Comparison of ENCODE assay signal across 19 cellular contexts in the genomic region with DNA sequence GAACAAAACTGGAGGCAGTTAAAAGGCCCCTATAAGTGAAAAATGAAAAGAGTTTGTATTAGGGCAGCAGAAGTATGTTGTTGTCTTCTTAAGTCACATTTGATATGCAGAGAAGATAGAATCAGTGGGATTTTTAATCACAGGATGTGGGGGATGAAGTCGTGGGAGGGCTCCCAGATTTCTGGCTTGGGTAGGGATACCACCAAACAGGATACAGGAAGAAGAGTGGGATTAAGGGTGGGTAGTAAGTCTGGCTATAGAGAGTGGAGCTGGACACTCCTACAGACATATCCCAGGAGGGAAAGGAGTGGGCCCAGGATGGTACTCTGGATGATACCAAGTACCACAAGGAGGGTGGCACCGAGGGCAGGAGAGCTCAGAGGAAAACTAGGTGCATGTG.
A peak's percentile ranks its signal among the peaks of the same experiment; 100 is the strongest.
DNase-seq lines count a peak whose midpoint lies in the region; ATAC-seq and TF ChIP-seq lines count a peak whose summit lies in the region.
"Had no signal": no experiment of that assay in that cellular context is flagged by ENCODE, and none has a peak within 500 bp of the region (broad histone marks: within the 10 kb centered on the region; RNA-seq: fewer than 3 reads in every experiment).

No MANE protein-coding gene starts in this region.

- H3K9me3 Mint-ChIP-seq in progenitor cell of endocrine pancreas (ENCODE audit: low read depth), result no peaks in the 10 kb centered on the region
- H3K9me3 Mint-ChIP-seq: activated naive CD4-positive, alpha-beta T cell treated with anti-CD3 and anti-CD28 coated beads, Interleukin-2, amount 50 U/mL, for 24 hours; stimulated activated effector memory CD8-positive, alpha-beta T cell treated with anti-CD3 and anti-CD28 coated beads, Interleukin-12 subunit alpha, Interleukin-12 subunit beta, amount 100 ng/mL, for 72 hours had no signal

- DNase-seq in RWPE2 (ENCODE audit: low spot score) (no peak), left lung (no peak), progenitor cell of endocrine pancreas (ENCODE audit: low spot score, unreplicated experiment) (no peak), NCI-H510A treated with DMSO at 0.1 percent for 48 hours (lab: John Stamatoyannopoulos, UW) (no peak), foreskin fibroblast (no peak)
- DNase-seq in activated CD8-positive, alpha-beta memory T cell treated with anti-CD3 and anti-CD28 coated beads for 24 hours, result no peak
- DNase-seq: activated CD4-positive, alpha-beta T cell treated with anti-CD3 and anti-CD28 coated beads for 1 hour; cerebellar nuclear complex; HFFc6; NCI-H1694; NCI-H748 treated with DMSO at 0.1 percent for 48 hours; Right ventricle myocardium superior; SW 1271; thyroid gland had no signal

- H3K4me3 ChIP-seq in RWPE2 (ENCODE audit: severe bottlenecking) (no peak overlapping the region), left lung (no peak overlapping the region), foreskin fibroblast (ENCODE audit: low read depth in 1 of 2, low read length in 2 of 2) (no peak overlapping the region)
- H3K4me3 ChIP-seq: ascending aorta, thyroid gland had no signal

- H3K4me3 Mint-ChIP-seq in progenitor cell of endocrine pancreas (ENCODE audit: low read depth), result peak overlapping the region; percentile 3
- H3K4me3 Mint-ChIP-seq: activated naive CD4-positive, alpha-beta T cell treated with anti-CD3 and anti-CD28 coated beads, Interleukin-2, amount 50 U/mL, for 24 hours; HFFc6; stimulated activated effector memory CD8-positive, alpha-beta T cell treated with anti-CD3 and anti-CD28 coated beads, Interleukin-12 subunit alpha, Interleukin-12 subunit beta, amount 100 ng/mL, for 72 hours had no signal

- H3K4me1 ChIP-seq in RWPE2 (ENCODE audit: insufficient read depth, poor library complexity, severe bottlenecking) (peaks cover 30% of the 10 kb centered on the region), left lung (no peaks in the 10 kb centered on the region)

- H3K27ac ChIP-seq in RWPE2 (ENCODE audit: poor library complexity, severe bottlenecking) (peak overlapping the region; percentile 73), left lung (peak overlapping the region; percentile 45 to 47)
- H3K27ac ChIP-seq: ascending aorta had no signal

- no peak for ATAC-seq in RWPE2 (ENCODE audit: low read depth)
- no peak for ATAC-seq in left lung
- ATAC-seq in GM21390 (IDR thresholded peaks at IDR 0.05; ENCODE audit: unreplicated experiment), result no peak
- ATAC-seq: sciatic nerve; stimulated activated effector memory CD8-positive, alpha-beta T cell treated with anti-CD3 and anti-CD28 coated beads, Interleukin-12 subunit alpha, Interleukin-12 subunit beta, amount 100 ng/mL, for 72 hours had no signal

- H3K27me3 Mint-ChIP-seq in progenitor cell of endocrine pancreas, result peaks cover 43% of the 10 kb centered on the region

- peak overlapping the region; percentile 99 for H3K27ac Mint-ChIP-seq in progenitor cell of endocrine pancreas
- H3K27ac Mint-ChIP-seq: activated naive CD4-positive, alpha-beta T cell treated with anti-CD3 and anti-CD28 coated beads, Interleukin-2, amount 50 U/mL, for 24 hours; HFFc6; stimulated activated effector memory CD8-positive, alpha-beta T cell treated with anti-CD3 and anti-CD28 coated beads, Interleukin-12 subunit alpha, Interleukin-12 subunit beta, amount 100 ng/mL, for 72 hours had no signal

- no peaks in the 10 kb centered on the region for H3K36me3 Mint-ChIP-seq in progenitor cell of endocrine pancreas (ENCODE audit: insufficient read depth)
- H3K36me3 Mint-ChIP-seq: activated naive CD4-positive, alpha-beta T cell treated with anti-CD3 and anti-CD28 coated beads, Interleukin-2, amount 50 U/mL, for 24 hours; stimulated activated effector memory CD8-positive, alpha-beta T cell treated with anti-CD3 and anti-CD28 coated beads, Interleukin-12 subunit alpha, Interleukin-12 subunit beta, amount 100 ng/mL, for 72 hours had no signal

- TF ChIP-seq CTCF in RWPE2 (IDR thresholded peaks at IDR 0.05; ENCODE audit: poor library complexity, severe bottlenecking), result no peak
- TF ChIP-seq CTCF in left lung (IDR thresholded peaks at IDR 0.05), result no peak
- no peak for TF ChIP-seq CTCF in progenitor cell of endocrine pancreas (IDR thresholded peaks at IDR 0.05; ENCODE audit: unreplicated experiment)
- no peak for TF ChIP-seq CTCF in foreskin fibroblast (IDR thresholded peaks at IDR 0.05; ENCODE audit: low read depth, low read length)

- peaks cover 40% of the 10 kb centered on the region for H3K4me1 Mint-ChIP-seq in progenitor cell of endocrine pancreas (ENCODE audit: low read depth)
- H3K4me1 Mint-ChIP-seq: activated naive CD4-positive, alpha-beta T cell treated with anti-CD3 and anti-CD28 coated beads, Interleukin-2, amount 50 U/mL, for 24 hours; stimulated activated effector memory CD8-positive, alpha-beta T cell treated with anti-CD3 and anti-CD28 coated beads, Interleukin-12 subunit alpha, Interleukin-12 subunit beta, amount 100 ng/mL, for 72 hours had no signal

- H3K9me3 ChIP-seq in RWPE2 (ENCODE audit: severe bottlenecking) (no peaks in the 10 kb centered on the region), left lung (no peaks in the 10 kb centered on the region)
- H3K9me3 ChIP-seq: ascending aorta, thyroid gland had no signal

- H3K27me3 ChIP-seq in RWPE2 (ENCODE audit: insufficient read depth, poor library complexity, severe bottlenecking) (no peaks in the 10 kb centered on the region), left lung (no peaks in the 10 kb centered on the region)
- H3K27me3 ChIP-seq: ascending aorta, thyroid gland had no signal

- H3K36me3 ChIP-seq in RWPE2 (ENCODE audit: low read depth), result no peaks in the 10 kb centered on the region
- H3K36me3 ChIP-seq in left lung, result no peaks in the 10 kb centered on the region
- H3K36me3 ChIP-seq: ascending aorta, thyroid gland had no signal

- intact Hi-C loops in left lung (cut with DNase I), result no loop called here
